17 cellular contexts compared by ENCODE assay signal in genomic region chr7:148729984-148730733, GRCh38. TPM values are rescaled to one million over a fixed set of nuclear protein-coding genes. Genes with fewer than 3 reads are reported as not detected.
DNase-seq lines count a peak whose midpoint lies in the region; TF ChIP-seq lines count a peak whose summit lies in the region.
"Had no signal": no experiment of that assay in that cellular context is flagged by ENCODE, and none has a peak within 500 bp of the region (broad histone marks: within the 10 kb centered on the region; RNA-seq: fewer than 3 reads in every experiment).

No MANE protein-coding gene starts in this region.

- no peak for TF ChIP-seq CTCF in SK-N-SH (IDR thresholded peaks at IDR 0.05)
- no peak for TF ChIP-seq CTCF in esophagus muscularis mucosa (IDR thresholded peaks at IDR 0.05)

- peaks cover 74% of the 10 kb centered on the region for H4K20me1 ChIP-seq in SK-N-SH (ENCODE audit: insufficient read depth)

- H3K4me2 ChIP-seq in SK-N-SH (no peak overlapping the region), trophoblast cell (ENCODE audit: low read length) (no peak overlapping the region)

- H3K9ac ChIP-seq in SK-N-SH, result no peak overlapping the region
- H3K9ac ChIP-seq in trophoblast cell (ENCODE audit: low read length), result no peak overlapping the region

- intact Hi-C loops in esophagus muscularis mucosa (cut with DNase I), result no loop called here

- H3K79me2 ChIP-seq in SK-N-SH (ENCODE audit: insufficient read depth) (peaks cover 100% of the 10 kb centered on the region), trophoblast cell (ENCODE audit: control insufficient read depth, insufficient read depth, low read length, poor library complexity) (peaks cover 12% of the 10 kb centered on the region)

- H3K23ac ChIP-seq in trophoblast cell (ENCODE audit: low read length), result no peak overlapping the region

- no peak overlapping the region for H2BK5ac ChIP-seq in trophoblast cell (ENCODE audit: low read depth, low read length, poor library complexity)

- peak; percentile 76 for DNase-seq in EL
- no peak for DNase-seq in SK-N-SH
- DNase-seq in esophagus muscularis mucosa (ENCODE audit: extremely low spot score), result no peak
- DNase-seq in trophoblast cell, result no peak
- no peak for DNase-seq in SKM-1 treated with dmso at 0.1 percent for 144 hours (lab: John Stamatoyannopoulos, UW; ENCODE audit: unreplicated experiment)
- no peak for DNase-seq in NCI-H1436 (lab: John Stamatoyannopoulos, UW)
- DNase-seq in iPS-NIHi7 (ENCODE audit: extremely low spot score), result no peak
- DNase-seq: activated CD4-positive, CD25-positive, alpha-beta regulatory T cell; activated naive CD8-positive, alpha-beta T cell treated with anti-CD3 and anti-CD28 coated beads, Interleukin-2, amount 50 U/mL, for 24 hours; Calu3; KG1; NCI-H1105; NCI-H526; nucleus accumbens; right lobe of liver; T-helper 9 cell; upper lobe of right lung had no signal

- H3K27me3 ChIP-seq in SK-N-SH (ENCODE audit: insufficient read depth) (no peaks in the 10 kb centered on the region), esophagus muscularis mucosa (no peaks in the 10 kb centered on the region), trophoblast cell (ENCODE audit: insufficient read depth, low read length) (no peaks in the 10 kb centered on the region)
- H3K27me3 ChIP-seq: right lobe of liver, upper lobe of right lung had no signal

- peaks cover 43 to 47% of the 10 kb centered on the region in 2 experiments for H3K36me3 ChIP-seq in SK-N-SH (replicated peaks in 1 of 2; ENCODE audit: control insufficient read depth in 1 of 2, insufficient read depth in 2 of 2, low read length in 1 of 2)
- H3K36me3 ChIP-seq in esophagus muscularis mucosa, result peaks cover 0 to 41% (median 24%) of the 10 kb centered on the region in 4 donors
- H3K36me3 ChIP-seq in trophoblast cell (ENCODE audit: control insufficient read depth in 1 of 2, insufficient read depth in 2 of 2, low read length in 2 of 2), result peaks cover 18 to 22% of the 10 kb centered on the region in 2 experiments

- no peak for TF ChIP-seq POLR2A in esophagus muscularis mucosa (IDR thresholded peaks at IDR 0.05; ENCODE audit: low read depth)

- H3K9me2 ChIP-seq in SK-N-SH, result no peaks in the 10 kb centered on the region

- H2BK120ac ChIP-seq in trophoblast cell (ENCODE audit: insufficient read depth, low read length, poor library complexity), result no peak overlapping the region

- no peaks in the 10 kb centered on the region for H3K79me1 ChIP-seq in trophoblast cell (ENCODE audit: low read length)

- H2AFZ ChIP-seq in SK-N-SH (ENCODE audit: low read depth) (no peak overlapping the region), trophoblast cell (ENCODE audit: insufficient read depth, low read length, poor library complexity) (no peak overlapping the region)

- CTCF ChIA-PET in SK-N-SH (lab: Yijun Ruan, JAX), result interaction anchor here (0.7 to 1.8 kb wide), 5 partner anchors 9 to 154 kb away, joined by 3 to 8 read pairs (median 3); no protein-coding TSS in a partner anchor

- H2BK12ac ChIP-seq in trophoblast cell (ENCODE audit: low read length), result no peak overlapping the region

- H3K4me1 ChIP-seq in SK-N-SH (ENCODE audit: control insufficient read depth in 1 of 2, insufficient read depth in 2 of 2, low read depth in 1 of 2, low read length in 1 of 2) (peaks cover 7 to 11% of the 10 kb centered on the region in 2 experiments; a peak in 3 of 4 replicates), esophagus muscularis mucosa (peaks cover 34 to 84% (median 78%) of the 10 kb centered on the region in 4 donors), trophoblast cell (ENCODE audit: control insufficient read depth in 1 of 2, insufficient read depth in 2 of 2, low read length in 2 of 2) (peaks cover 5 to 8% of the 10 kb centered on the region in 2 experiments)
- H3K4me1 ChIP-seq: right lobe of liver had no signal

- no peak overlapping the region for H4K12ac ChIP-seq in trophoblast cell (ENCODE audit: low read depth, low read length)

- H2AK5ac ChIP-seq in trophoblast cell (ENCODE audit: low read length), result no peak overlapping the region

- no peak for TF ChIP-seq RAD21 in SK-N-SH (IDR thresholded peaks at IDR 0.05; ENCODE audit: low read length)

- POLR2A ChIA-PET in SK-N-SH (lab: Yijun Ruan, JAX), result interaction anchor here (0.6 to 1.0 kb wide), 2 partner anchors 26 to 227 kb away, joined by 3 to 4 read pairs; no protein-coding TSS in a partner anchor

- H4K91ac ChIP-seq in trophoblast cell (ENCODE audit: low read depth, low read length), result no peak overlapping the region

- no peaks in the 10 kb centered on the region for H3K9me3 ChIP-seq in SK-N-SH
- no peaks in the 10 kb centered on the region for H3K9me3 ChIP-seq in esophagus muscularis mucosa
- H3K9me3 ChIP-seq in trophoblast cell (ENCODE audit: insufficient read depth, low read depth, low read length), result no peaks in the 10 kb centered on the region
- H3K9me3 ChIP-seq: right lobe of liver, upper lobe of right lung had no signal

- H3K4me3 ChIP-seq in SK-N-SH (ENCODE audit: low read depth in 2 of 2, low read length in 1 of 2) (no peak overlapping the region), esophagus muscularis mucosa (no peak overlapping the region), trophoblast cell (ENCODE audit: low read depth, low read length) (no peak overlapping the region)
- H3K4me3 ChIP-seq: right lobe of liver, upper lobe of right lung had no signal

- WGBS in SK-N-SH (ENCODE audit: low lambda C conversion rate), result 84% methylated on average over 12 of the region's 12 CpGs
- WGBS in esophagus muscularis mucosa, result 46% methylated on average over 12 of the region's 12 CpGs
- WGBS in trophoblast cell (ENCODE audit: extremely low coverage, insufficient coverage, insufficient read length), result no CpG with 5 or more reads among the region's 12 CpGs

- no peak overlapping the region for H3K14ac ChIP-seq in trophoblast cell (ENCODE audit: low read length)

- no peak overlapping the region for H3K18ac ChIP-seq in trophoblast cell (ENCODE audit: low read length)

- peak overlapping the region in 1 of 2 experiments; percentile 14; a peak in 1 of 4 replicates for H3K27ac ChIP-seq in SK-N-SH (ENCODE audit: low read depth in 2 of 2, low read length in 1 of 2)
- peak overlapping the region; percentile 15 to 61 (median 21) for H3K27ac ChIP-seq in esophagus muscularis mucosa (replicated peaks in 1 of 4)
- H3K27ac ChIP-seq in trophoblast cell (ENCODE audit: low read depth, low read length), result no peak overlapping the region
- H3K27ac ChIP-seq: right lobe of liver, upper lobe of right lung had no signal

- TF ChIP-seq EP300 in SK-N-SH (IDR thresholded peaks at IDR 0.05; ENCODE audit: borderline replicate concordance in 1 of 2, low read depth in 1 of 2, low read length in 1 of 2) (no peak), esophagus muscularis mucosa (IDR thresholded peaks at IDR 0.05) (no peak)

- peaks cover 6% of the 10 kb centered on the region for H3F3A ChIP-seq in SK-N-SH (replicated peaks; ENCODE audit: insufficient read depth)

- no peak overlapping the region for H4K8ac ChIP-seq in trophoblast cell (ENCODE audit: low read depth, low read length)

- peak overlapping the region; percentile 33 for H3K4ac ChIP-seq in trophoblast cell (ENCODE audit: low read depth, low read length)

TF ChIP-seq in SK-N-SH, 30 proteins besides CTCF, POLR2A, EP300 and RAD21:
- TF ChIP-seq EZH2phosphoT487 (IDR thresholded peaks at IDR 0.05; ENCODE audit: borderline replicate concordance, low read depth) (no peak), MAX (IDR thresholded peaks at IDR 0.05; ENCODE audit: low read depth) (0 out of 2 replicates have a peak, but pooled peaks have one; percentile 18)

RNA-seq across cellular contexts. Expression of gene CUL1, which starts 31.5 kb away (rescaled TPM):
- 45.2 and 50.0 TPM in 2 replicates for polyA plus RNA-seq in SK-N-SH (2012; rRNA removed)
- 56.0 and 56.7 TPM in 2 replicates for polyA plus RNA-seq in SK-N-SH (2012; cell fraction: cytosol; rRNA removed)
- 30.2 and 49.4 TPM in 2 replicates for polyA plus RNA-seq in SK-N-SH (2012; cell fraction: nucleus; rRNA removed)
- 10 to 100 TPM; 73.1 to 87.1 (median 77.8) TPM for total RNA-seq in esophagus muscularis mucosa
- 78.0 and 80.3 TPM in 2 replicates for polyA plus RNA-seq in trophoblast cell (2013)
